Comparison of ENCODE assay signal across 20 cellular contexts in the genomic region with DNA sequence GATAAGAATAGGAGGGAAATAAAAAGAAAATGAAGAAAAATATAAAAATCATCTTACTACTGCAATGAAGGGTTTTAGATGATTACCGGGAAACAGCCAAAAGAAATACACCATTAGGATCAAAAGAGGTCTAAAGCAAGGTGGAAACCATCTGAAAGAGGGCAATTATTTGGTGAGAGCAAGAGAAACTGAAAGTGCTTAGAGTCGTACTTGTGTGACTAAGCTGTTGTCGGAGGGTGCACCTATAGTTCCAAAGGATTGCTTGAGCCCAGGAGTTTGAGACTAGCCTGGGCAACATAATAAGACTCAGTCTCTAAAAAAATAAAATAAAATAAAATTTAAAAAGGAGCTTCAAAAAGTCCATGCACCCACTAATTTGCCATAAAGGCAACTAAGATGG.
DNase-seq lines count a peak whose midpoint lies in the region; ATAC-seq lines count a peak whose summit lies in the region.
"Had no signal": no experiment of that assay in that cellular context is flagged by ENCODE, and none has a peak within 500 bp of the region (broad histone marks: within the 10 kb centered on the region; RNA-seq: fewer than 3 reads in every experiment).

No MANE protein-coding gene starts in this region.

- DNase-seq in mesenchymal stem cell (no peak), NCI-H748 treated with DMSO at 0.1 percent for 48 hours (lab: John Stamatoyannopoulos, UW) (no peak), DMS53 (lab: John Stamatoyannopoulos, UW) (no peak)
- no peak for DNase-seq in activated CD4-positive, alpha-beta memory T cell treated with anti-CD3 and anti-CD28 coated beads, Interleukin-2, amount 10 ng/mL, durations not matched to agents 7 days and 5 days
- DNase-seq: activated T-cell treated with anti-CD3 and anti-CD28 coated beads, Interleukin-2, amount 50 U/mL, for 1 hour; CD4-positive, alpha-beta memory T cell; effector memory CD4-positive, alpha-beta T cell; kidney glomerular epithelial cell; naive B cell; NCI-H526 treated with DMSO at 0.1 percent for 48 hours had no signal

- H3K9me3 Mint-ChIP-seq in activated CD4-positive, alpha-beta memory T cell treated with anti-CD3 and anti-CD28 coated beads, Interleukin-2, amount 10 ng/mL, durations not matched to agents 7 days and 5 days: peaks cover 4% of the 10 kb centered on the region
- H3K9me3 Mint-ChIP-seq: GM23338, naive B cell had no signal

- WGBS in mesenchymal stem cell: 98% methylated on average over 2 of the region's 3 CpGs

- H3K27ac Mint-ChIP-seq in activated CD4-positive, alpha-beta memory T cell treated with anti-CD3 and anti-CD28 coated beads, Interleukin-2, amount 10 ng/mL, durations not matched to agents 7 days and 5 days: no peak overlapping the region
- H3K27ac Mint-ChIP-seq: CD4-positive, alpha-beta memory T cell; GM23338 had no signal

- no peak overlapping the region for H3K4ac ChIP-seq in mesenchymal stem cell (ENCODE audit: low read depth in 1 of 2, low read length in 2 of 2)

- no peaks in the 10 kb centered on the region for H3K79me1 ChIP-seq in mesenchymal stem cell (replicated peaks; ENCODE audit: low read length, poor library complexity, severe bottlenecking)

- no peaks in the 10 kb centered on the region for H3K36me3 Mint-ChIP-seq in activated CD4-positive, alpha-beta memory T cell treated with anti-CD3 and anti-CD28 coated beads, Interleukin-2, amount 10 ng/mL, durations not matched to agents 7 days and 5 days (ENCODE audit: low read depth)
- H3K36me3 Mint-ChIP-seq: CD4-positive, alpha-beta memory T cell; naive B cell had no signal

- no peak overlapping the region for H3K4me3 Mint-ChIP-seq in activated CD4-positive, alpha-beta memory T cell treated with anti-CD3 and anti-CD28 coated beads, Interleukin-2, amount 10 ng/mL, durations not matched to agents 7 days and 5 days
- H3K4me3 Mint-ChIP-seq: CD4-positive, alpha-beta memory T cell; GM23338 had no signal

- H4K91ac ChIP-seq in mesenchymal stem cell (ENCODE audit: low read length): no peak overlapping the region

- H3K4me2 ChIP-seq in mesenchymal stem cell (ENCODE audit: low read length, poor library complexity, severe bottlenecking): no peak overlapping the region
- H3K4me2 ChIP-seq: GM23338 had no signal

- no peak overlapping the region for H3K14ac ChIP-seq in mesenchymal stem cell (ENCODE audit: low read length in 2 of 2)

- no peak overlapping the region for H2BK120ac ChIP-seq in mesenchymal stem cell (ENCODE audit: low read depth, low read length)

- CTCF ChIA-PET in activated CD4-positive, alpha-beta memory T cell treated with anti-CD3 and anti-CD28 coated beads, Interleukin-2, amount 10 ng/mL, durations not matched to agents 7 days and 5 days (lab: Charles Lee): no interaction called here

- H3K27ac ChIP-seq in mesenchymal stem cell (ENCODE audit: low read length, poor library complexity, severe bottlenecking): no peak overlapping the region
- H3K27ac ChIP-seq: gastroesophageal sphincter, SJSA1, suprapubic skin, VCaP had no signal

- POLR2A ChIA-PET in activated CD4-positive, alpha-beta memory T cell treated with anti-CD3 and anti-CD28 coated beads, Interleukin-2, amount 10 ng/mL, durations not matched to agents 7 days and 5 days (lab: Charles Lee): no interaction called here

- no peaks in the 10 kb centered on the region for H3K27me3 Mint-ChIP-seq in activated CD4-positive, alpha-beta memory T cell treated with anti-CD3 and anti-CD28 coated beads, Interleukin-2, amount 10 ng/mL, durations not matched to agents 7 days and 5 days
- H3K27me3 Mint-ChIP-seq: CD4-positive, alpha-beta memory T cell; naive B cell had no signal

- no peak overlapping the region for H3K18ac ChIP-seq in mesenchymal stem cell (ENCODE audit: low read depth in 1 of 2, low read length in 2 of 2)

- H3K27me3 ChIP-seq in mesenchymal stem cell (ENCODE audit: control insufficient read depth in 1 of 2, insufficient read depth in 1 of 2, low read length in 2 of 2): no peaks in the 10 kb centered on the region
- H3K27me3 ChIP-seq: gastroesophageal sphincter, SJSA1, suprapubic skin had no signal

- H3K23ac ChIP-seq in mesenchymal stem cell (ENCODE audit: low read length in 2 of 2): no peak overlapping the region

- no peaks in the 10 kb centered on the region for H3K4me1 ChIP-seq in mesenchymal stem cell (ENCODE audit: control insufficient read depth, insufficient read depth, low read depth, low read length)
- H3K4me1 ChIP-seq: gastroesophageal sphincter had no signal

- ATAC-seq in GM18867 (IDR thresholded peaks at IDR 0.05; ENCODE audit: unreplicated experiment) (peak; percentile 96), GM21825 (IDR thresholded peaks at IDR 0.05; ENCODE audit: unreplicated experiment) (peak; percentile 68), HG03354 (IDR thresholded peaks at IDR 0.05; ENCODE audit: poor library complexity, severe bottlenecking, unreplicated experiment) (peak; percentile 61), GM19455 (IDR thresholded peaks at IDR 0.05; ENCODE audit: unreplicated experiment) (no peak)
- ATAC-seq: gastroesophageal sphincter, GM23338, sciatic nerve had no signal

- no peak overlapping the region for H4K8ac ChIP-seq in mesenchymal stem cell (ENCODE audit: low read length)

- H3K9me3 ChIP-seq in mesenchymal stem cell (ENCODE audit: control insufficient read depth, low read length): no peaks in the 10 kb centered on the region
- H3K9me3 ChIP-seq: gastroesophageal sphincter, SJSA1, suprapubic skin had no signal

- no peak overlapping the region for H2AK5ac ChIP-seq in mesenchymal stem cell (ENCODE audit: low read length, severe bottlenecking)

- no peaks in the 10 kb centered on the region for H3K36me3 ChIP-seq in mesenchymal stem cell (ENCODE audit: control insufficient read depth in 1 of 2, insufficient read depth in 2 of 2, low read depth in 1 of 2, low read length in 2 of 2)
- H3K36me3 ChIP-seq: gastroesophageal sphincter, SJSA1, suprapubic skin had no signal

- no peaks in the 10 kb centered on the region for H3K4me1 Mint-ChIP-seq in activated CD4-positive, alpha-beta memory T cell treated with anti-CD3 and anti-CD28 coated beads, Interleukin-2, amount 10 ng/mL, durations not matched to agents 7 days and 5 days
- H3K4me1 Mint-ChIP-seq: CD4-positive, alpha-beta memory T cell; GM23338 had no signal

- no peak overlapping the region for H2BK5ac ChIP-seq in mesenchymal stem cell (ENCODE audit: low read depth, low read length, poor library complexity, severe bottlenecking)

- no peak overlapping the region for H2BK12ac ChIP-seq in mesenchymal stem cell (ENCODE audit: low read length in 2 of 2)

- H2AFZ ChIP-seq in mesenchymal stem cell (ENCODE audit: low read depth, low read length): no peak overlapping the region
- H2AFZ ChIP-seq: GM23338 had no signal

- H2BK15ac ChIP-seq in mesenchymal stem cell (ENCODE audit: low read depth, poor library complexity, severe bottlenecking): no peak overlapping the region

- peak overlapping the region; percentile 83 for H3K9ac ChIP-seq in mesenchymal stem cell (ENCODE audit: low read length)

- H3K4me3 ChIP-seq in mesenchymal stem cell (ENCODE audit: insufficient read depth in 1 of 2, low read depth in 1 of 2, low read length in 2 of 2): peak overlapping the region in 1 of 2 experiments; percentile 36
- H3K4me3 ChIP-seq: gastroesophageal sphincter, GM23338, SJSA1, suprapubic skin had no signal
